8 cellular contexts compared by ENCODE assay signal in the genomic region with DNA sequence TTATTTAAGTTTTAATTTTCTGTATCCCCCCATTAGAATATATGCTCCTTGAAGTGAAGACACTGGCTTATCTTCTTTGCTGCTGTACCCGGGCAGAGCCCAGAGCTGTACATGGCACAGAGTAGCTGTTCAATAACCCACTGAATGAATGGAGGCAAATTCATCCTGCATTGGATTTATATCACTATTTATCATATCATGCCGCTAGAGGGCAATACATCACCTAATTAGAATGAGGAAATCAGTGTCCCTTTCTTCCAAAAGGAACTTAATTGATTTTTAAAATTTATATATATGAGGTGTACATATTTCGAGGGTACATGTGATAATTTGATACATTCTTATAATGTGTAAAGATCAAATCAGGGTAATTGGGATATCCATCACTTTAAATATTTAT.
A peak's percentile ranks its signal among the peaks of the same experiment; 100 is the strongest.
DNase-seq lines count a peak whose midpoint lies in the region; ATAC-seq and TF ChIP-seq lines count a peak whose summit lies in the region.

No MANE protein-coding gene starts in this region.

- no peaks in the 10 kb centered on the region for H3K27me3 ChIP-seq in tibial artery

- peaks cover 0 to 8% (median 3%) of the 10 kb centered on the region in 4 donors for H3K4me1 ChIP-seq in tibial artery

- H3K36me3 ChIP-seq in tibial artery: no peaks in the 10 kb centered on the region

- H3K4me3 ChIP-seq in tibial artery: no peak overlapping the region

- no peaks in the 10 kb centered on the region for H3K9me3 ChIP-seq in tibial artery

- no peak overlapping the region for H3K27ac ChIP-seq in tibial artery

- DNase-seq in DMS79 treated with DMSO at 0.1 percent for 48 hours (lab: John Stamatoyannopoulos, UW) (peak; percentile 61), MV-4-11 (lab: John Stamatoyannopoulos, UW) (peak; percentile 41), germinal center (ENCODE audit: low spot score) (peak; percentile 5), tibial artery (no peak), iPS-NIHi11 (ENCODE audit: low spot score) (no peak)
- DNase-seq in stimulated activated CD4-positive, alpha-beta T cell treated with anti-CD3 and anti-CD28 coated beads, Interleukin-4, amount 100 ng/mL, for 1 hour: no peak

- TF ChIP-seq CTCF in tibial artery (IDR thresholded peaks at IDR 0.05): peak; percentile 40 to 46

- intact Hi-C loops in tibial artery (cut with DNase I; ENCODE audit: low total_unique reads): loop anchor here (5.0 kb wide), 1 partner anchor 827 kb away; no protein-coding TSS in a partner anchor

- ATAC-seq in SK-N-SH treated with all-trans-retinoic acid at 6 μM for 48 hours (peak; percentile 72), HG02759 (IDR thresholded peaks at IDR 0.05; ENCODE audit: unreplicated experiment) (no peak)

TF ChIP-seq in SK-N-SH treated with all-trans-retinoic acid at 6 μM for 48 hours, 23 proteins besides CTCF, POLR2A, EP300 and RAD21:
- TF ChIP-seq ISL1 (CRISPR knock-in tag; IDR thresholded peaks at IDR 0.05): no peak
- TF ChIP-seq, protein P1, sequence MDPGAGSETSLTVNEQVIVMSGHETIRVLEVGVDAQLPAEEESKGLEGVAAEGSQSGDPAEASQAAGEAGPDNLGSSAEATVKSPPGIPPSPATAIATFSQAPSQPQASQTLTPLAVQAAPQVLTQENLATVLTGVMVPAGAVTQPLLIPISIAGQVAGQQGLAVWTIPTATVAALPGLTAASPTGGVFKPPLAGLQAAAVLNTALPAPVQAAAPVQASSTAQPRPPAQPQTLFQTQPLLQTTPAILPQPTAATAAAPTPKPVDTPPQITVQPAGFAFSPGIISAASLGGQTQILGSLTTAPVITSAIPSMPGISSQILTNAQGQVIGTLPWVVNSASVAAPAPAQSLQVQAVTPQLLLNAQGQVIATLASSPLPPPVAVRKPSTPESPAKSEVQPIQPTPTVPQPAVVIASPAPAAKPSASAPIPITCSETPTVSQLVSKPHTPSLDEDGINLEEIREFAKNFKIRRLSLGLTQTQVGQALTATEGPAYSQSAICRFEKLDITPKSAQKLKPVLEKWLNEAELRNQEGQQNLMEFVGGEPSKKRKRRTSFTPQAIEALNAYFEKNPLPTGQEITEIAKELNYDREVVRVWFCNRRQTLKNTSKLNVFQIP (CRISPR knock-in tag; IDR thresholded peaks at IDR 0.05; ENCODE audit: borderline replicate concordance, low read depth): no peak
- no peak for TF ChIP-seq ZFP30 (CRISPR knock-in tag; IDR thresholded peaks at IDR 0.05)
- no peak for TF ChIP-seq GLIS3 (CRISPR knock-in tag; IDR thresholded peaks at IDR 0.05)
- TF ChIP-seq ZNF70 (CRISPR knock-in tag; IDR thresholded peaks at IDR 0.05): no peak
- TF ChIP-seq ESRRG (CRISPR knock-in tag; IDR thresholded peaks at IDR 0.05): no peak
- no peak for TF ChIP-seq ZFP3 (CRISPR knock-in tag; IDR thresholded peaks at IDR 0.05)
- no peak for TF ChIP-seq TOX (CRISPR knock-in tag; IDR thresholded peaks at IDR 0.05; ENCODE audit: borderline replicate concordance)
- TF ChIP-seq SNAI2 (CRISPR knock-in tag; IDR thresholded peaks at IDR 0.05): no peak

Comparison
In these comparisons a context has a peak if more than half of its experiments do, and no peak if none do; other contexts are left out.
1. DNase-seq: peak in DMS79 treated with DMSO at 0.1 percent for 48 hours (single experiment), MV-4-11 (single experiment) and germinal center (single experiment); none in tibial artery (0 of 2), iPS-NIHi11 (single experiment) and stimulated activated CD4-positive, alpha-beta T cell treated with anti-CD3 and anti-CD28 coated beads, Interleukin-4, amount 100 ng/mL, for 1 hour (single experiment).